Comparison of ENCODE assay signal across 8 cellular contexts in genomic region chrX:153726286-153727107, GRCh38. TPM values are rescaled to one million over a fixed set of nuclear protein-coding genes. Genes with fewer than 3 reads are reported as not detected.
DNase-seq lines count a peak whose midpoint lies in the region; ATAC-seq and TF ChIP-seq lines count a peak whose summit lies in the region.

No MANE protein-coding gene starts in this region.

- peak overlapping the region; percentile 56 for H3K9ac ChIP-seq in NT2/D1 (ENCODE audit: insufficient read length, low read depth)

- H3K9me3 Mint-ChIP-seq in activated naive CD8-positive, alpha-beta T cell treated with anti-CD3 and anti-CD28 coated beads, Interleukin-2, amount 10 ng/mL, durations not matched to agents 7 days and 5 days, result no peaks in the 10 kb centered on the region

- peak overlapping the region; percentile 78 for H3K27ac Mint-ChIP-seq in activated naive CD8-positive, alpha-beta T cell treated with anti-CD3 and anti-CD28 coated beads, Interleukin-2, amount 10 ng/mL, durations not matched to agents 7 days and 5 days

- DNase-seq in BE2C (peak; percentile 85), NT2/D1 (ENCODE audit: low read depth, low spot score) (peak; percentile 57), right atrium auricular region (ENCODE audit: low spot score) (peak; percentile 69), putamen (ENCODE audit: low spot score) (peak; percentile 59)
- peak; percentile 60 for DNase-seq in activated naive CD8-positive, alpha-beta T cell treated with anti-CD3 and anti-CD28 coated beads, Interleukin-2, amount 10 ng/mL, durations not matched to agents 7 days and 5 days

- TF ChIP-seq POLR2A in GM18526 (IDR thresholded peaks at IDR 0.05; ENCODE audit: extremely low read depth, insufficient read length), result peak; percentile 9

- H3K9me3 ChIP-seq in BE2C (no peaks in the 10 kb centered on the region; the same call in 1 of the 2 replicates), NT2/D1 (ENCODE audit: insufficient read depth, low read length) (0 out of 2 replicates have a peak, but pooled peaks cover 6% of the 10 kb centered on the region), right atrium auricular region (peaks cover 0 to 7% of the 10 kb centered on the region in 2 donors)

- peak; percentile 22 for ATAC-seq in HG03039 (IDR thresholded peaks at IDR 0.05; ENCODE audit: unreplicated experiment)
- ATAC-seq in activated naive CD8-positive, alpha-beta T cell treated with anti-CD3 and anti-CD28 coated beads, Interleukin-2, amount 10 ng/mL, durations not matched to agents 7 days and 5 days (ENCODE audit: low read depth), result peak; percentile 32
- no peak for ATAC-seq in HG03565 (IDR thresholded peaks at IDR 0.05; ENCODE audit: unreplicated experiment)

- POLR2A ChIA-PET in activated naive CD8-positive, alpha-beta T cell treated with anti-CD3 and anti-CD28 coated beads, Interleukin-2, amount 10 ng/mL, durations not matched to agents 7 days and 5 days (lab: Charles Lee), result interaction anchor here (1.0 to 2.5 kb wide), 5 partner anchors 9 to 241 kb away, joined by 3 to 13 read pairs (median 5); no protein-coding TSS in a partner anchor

- H3K27ac ChIP-seq in right atrium auricular region, result peak overlapping the region; percentile 84 to 89

- peaks cover 5% of the 10 kb centered on the region for H3K36me3 ChIP-seq in BE2C
- peaks cover 22% of the 10 kb centered on the region for H3K36me3 ChIP-seq in NT2/D1 (ENCODE audit: insufficient read depth, insufficient read length, low read length)
- H3K36me3 ChIP-seq in right atrium auricular region, result no peaks in the 10 kb centered on the region

- H3K4me1 ChIP-seq in BE2C (peaks cover 19% of the 10 kb centered on the region), NT2/D1 (ENCODE audit: insufficient read depth, insufficient read length) (peaks cover 8% of the 10 kb centered on the region), right atrium auricular region (peaks cover 0 to 49% of the 10 kb centered on the region in 2 donors)

- H3K36me3 Mint-ChIP-seq in activated naive CD8-positive, alpha-beta T cell treated with anti-CD3 and anti-CD28 coated beads, Interleukin-2, amount 10 ng/mL, durations not matched to agents 7 days and 5 days, result peaks cover 16% of the 10 kb centered on the region

- TF ChIP-seq CTCF in BE2C (IDR thresholded peaks at IDR 0.05; ENCODE audit: low read depth, low read length), result no peak
- TF ChIP-seq CTCF in right atrium auricular region (IDR thresholded peaks at IDR 0.05), result no peak

- H3K4me1 Mint-ChIP-seq in activated naive CD8-positive, alpha-beta T cell treated with anti-CD3 and anti-CD28 coated beads, Interleukin-2, amount 10 ng/mL, durations not matched to agents 7 days and 5 days, result peaks cover 18% of the 10 kb centered on the region

- H3K27me3 ChIP-seq in BE2C, result no peaks in the 10 kb centered on the region
- no peaks in the 10 kb centered on the region for H3K27me3 ChIP-seq in NT2/D1 (ENCODE audit: insufficient read depth, insufficient read length)
- no peaks in the 10 kb centered on the region for H3K27me3 ChIP-seq in right atrium auricular region

- H3K4me3 ChIP-seq in BE2C (ENCODE audit: low read depth, low read length) (peak overlapping the region; percentile 31), NT2/D1 (ENCODE audit: insufficient read length, low read depth) (peak overlapping the region; percentile 4), right atrium auricular region (peak overlapping the region in 1 of 2 donors; percentile 71)

- no peaks in the 10 kb centered on the region for H3K27me3 Mint-ChIP-seq in activated naive CD8-positive, alpha-beta T cell treated with anti-CD3 and anti-CD28 coated beads, Interleukin-2, amount 10 ng/mL, durations not matched to agents 7 days and 5 days

- peak overlapping the region; percentile 76 for H3K4me3 Mint-ChIP-seq in activated naive CD8-positive, alpha-beta T cell treated with anti-CD3 and anti-CD28 coated beads, Interleukin-2, amount 10 ng/mL, durations not matched to agents 7 days and 5 days

RNA-seq across cellular contexts. Expression of gene ABCD1, which starts 1.8 kb away (rescaled TPM):
- 8.8 TPM for polyA plus RNA-seq in BE2C (2012; ENCODE audit: insufficient read depth, insufficient read length, low read depth)
- 10 to 100 TPM; 15.9 to 16.4 TPM for total RNA-seq in activated naive CD8-positive, alpha-beta T cell treated with anti-CD3 and anti-CD28 coated beads, Interleukin-2, amount 10 ng/mL, durations not matched to agents 7 days and 5 days
- 10 to 100 TPM; 15.2 to 18.0 TPM for total RNA-seq in right atrium auricular region

RNA-seq across cellular contexts. Expression of gene BCAP31, which starts 2.3 kb away (rescaled TPM):
- 489 TPM for polyA plus RNA-seq in BE2C (2012; ENCODE audit: insufficient read depth, insufficient read length, low read depth)
- total RNA-seq in activated naive CD8-positive, alpha-beta T cell treated with anti-CD3 and anti-CD28 coated beads, Interleukin-2, amount 10 ng/mL, durations not matched to agents 7 days and 5 days, result 100 to 1,000 TPM; 140 to 141 TPM
- total RNA-seq in right atrium auricular region, result 100 to 1,000 TPM in 1 of 2 donors, 10 to 100 TPM in 1; 86.3 to 109 TPM

RNA-seq across cellular contexts. Expression of gene PLXNB3, which starts 37.6 kb away (rescaled TPM):
- 136 TPM for polyA plus RNA-seq in BE2C (2012; ENCODE audit: insufficient read depth, insufficient read length, low read depth)
- 1 to 10 TPM; 1.3 to 2.1 TPM for total RNA-seq in activated naive CD8-positive, alpha-beta T cell treated with anti-CD3 and anti-CD28 coated beads, Interleukin-2, amount 10 ng/mL, durations not matched to agents 7 days and 5 days
- 1 to 10 TPM; 5.6 to 8.2 TPM for total RNA-seq in right atrium auricular region

RNA-seq across cellular contexts. Expression of gene SLC6A8, which starts 38.8 kb away (rescaled TPM):
- polyA plus RNA-seq in BE2C (2012; ENCODE audit: insufficient read depth, insufficient read length, low read depth), result 125 TPM
- total RNA-seq in activated naive CD8-positive, alpha-beta T cell treated with anti-CD3 and anti-CD28 coated beads, Interleukin-2, amount 10 ng/mL, durations not matched to agents 7 days and 5 days, result 1 to 10 TPM; 1.7 to 1.9 TPM
- 10 to 100 TPM; 71.3 to 76.6 TPM for total RNA-seq in right atrium auricular region

RNA-seq across cellular contexts. Expression of gene PNCK, which starts 52.9 kb away (rescaled TPM):
- 7.7 TPM for polyA plus RNA-seq in BE2C (2012; ENCODE audit: insufficient read depth, insufficient read length, low read depth)
- total RNA-seq in activated naive CD8-positive, alpha-beta T cell treated with anti-CD3 and anti-CD28 coated beads, Interleukin-2, amount 10 ng/mL, durations not matched to agents 7 days and 5 days, result 1 to 10 TPM in 1 of 2 experiments, under 1 TPM in 1; 0.79 to 1.1 TPM
- 10 to 100 TPM in 1 of 2 donors, 1 to 10 TPM in 1; 4.0 to 42.4 TPM for total RNA-seq in right atrium auricular region
